ENCODE assay signal across 24 cellular contexts in genomic region chr6:29810371-29810770, GRCh38. TPM values are rescaled to one million over a fixed set of nuclear protein-coding genes. Genes with fewer than 3 reads are reported as not detected.
"Had no signal": no experiment of that assay in that cellular context is flagged by ENCODE, and none has a peak within 500 bp of the region (broad histone marks: within the 10 kb centered on the region; RNA-seq: fewer than 3 reads in every experiment).

No MANE protein-coding gene starts in this region.

- H3K4me1 ChIP-seq: SJSA1 had no signal

- H3K4me3 ChIP-seq: SJSA1, SK-N-MC had no signal

- H3K9me3 ChIP-seq: SJSA1 had no signal

- H3K27ac ChIP-seq: SJSA1, SK-N-MC had no signal

- DNase-seq: IMR-90, Karpas-422, KG1, MM.1S, NCI-H1092 treated with DMSO at 0.1 percent for 48 hours, NCI-H1436, NCI-H187, NCI-H2029, NCI-H2081 treated with DMSO at 0.1 percent for 48 hours, NCI-H2171, NCI-H226, NCI-H446, NCI-H510A, NCI-H524 treated with DMSO at 0.1 percent for 48 hours, NCI-H69, NCI-H774, Right ventricle myocardium superior, RPMI8226, SIG-M5 had no signal

- H3K36me3 ChIP-seq: SJSA1 had no signal

- ATAC-seq: HepG2 had no signal

RNA-seq across cellular contexts. Expression of gene HLA-G, which starts 17.3 kb away (rescaled TPM):
- total RNA-seq: HT1080, IMR-90, M059J, Right ventricle myocardium superior, SJSA1 had no signal
- polyA plus RNA-seq: IMR-90 had no signal
